Comparison of ENCODE assay signal across 4 cellular contexts in the genomic region with DNA sequence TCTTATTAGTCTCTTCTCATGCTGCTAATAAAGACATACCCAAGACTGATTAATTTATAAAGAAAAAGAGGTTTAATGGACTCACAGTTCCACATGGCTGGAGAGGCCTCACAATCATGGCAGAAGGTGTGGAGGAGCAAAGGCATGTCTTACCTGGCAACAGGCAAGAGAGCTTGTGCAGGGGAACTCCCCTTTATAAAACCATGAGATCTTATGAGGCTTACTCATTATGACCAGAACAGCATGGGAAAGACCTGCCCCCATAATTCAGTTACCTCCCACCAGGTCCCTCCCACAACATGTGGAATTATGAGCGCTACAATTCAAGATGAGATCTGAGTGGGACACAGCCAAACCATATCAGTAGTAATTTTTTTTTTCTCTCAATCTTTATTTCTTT. TPM values are rescaled to one million over a fixed set of nuclear protein-coding genes. Genes with fewer than 3 reads are reported as not detected.
"Had no signal": no experiment of that assay in that cellular context is flagged by ENCODE, and none has a peak within 500 bp of the region (broad histone marks: within the 10 kb centered on the region; RNA-seq: fewer than 3 reads in every experiment).

No MANE protein-coding gene starts in this region.

RNA-seq across cellular contexts. Expression of gene SYT14, which starts 33.2 kb away (rescaled TPM):
- total RNA-seq: OCI-LY7, Right ventricle myocardium inferior, Right ventricle myocardium superior, SJCRH30 had no signal
